Comparison of ENCODE assay signal across 10 cellular contexts in genomic region chr16:89130448-89130847, GRCh38. TPM values are rescaled to one million over a fixed set of nuclear protein-coding genes. Genes with fewer than 3 reads are reported as not detected.
"Had no signal": no experiment of that assay in that cellular context is flagged by ENCODE, and none has a peak within 500 bp of the region (broad histone marks: within the 10 kb centered on the region; RNA-seq: fewer than 3 reads in every experiment).

No MANE protein-coding gene starts in this region.

- DNase-seq: GM23248, GOT3, H7, HFFc6, IMR-90, KBM-7 had no signal

- H3K9ac ChIP-seq: GM23248 had no signal

- H3K4me1 ChIP-seq: HAP-1 had no signal

- H3K4me3 ChIP-seq: GM23248, HAP-1 had no signal

- ATAC-seq: HCT116 had no signal

- H2AFZ ChIP-seq: GM23248 had no signal

- H3K27ac ChIP-seq: GM23248, HL-60 had no signal

RNA-seq across cellular contexts. Expression of gene CDH15, which starts 41.1 kb away (rescaled TPM):
- total RNA-seq: GM23248, HT1080 had no signal
